ENCODE assay signal across 18 cellular contexts in genomic region chr10:71742301-71743098, GRCh38. TPM values are rescaled to one million over a fixed set of nuclear protein-coding genes. Genes with fewer than 3 reads are reported as not detected.
DNase-seq lines count a peak whose midpoint lies in the region; ATAC-seq, FAIRE-seq and TF ChIP-seq lines count a peak whose summit lies in the region.
"Had no signal": no experiment of that assay in that cellular context is flagged by ENCODE, and none has a peak within 500 bp of the region (broad histone marks: within the 10 kb centered on the region; RNA-seq: fewer than 3 reads in every experiment).

No MANE protein-coding gene starts in this region.

- no peaks in the 10 kb centered on the region; the same call in 1 of the 2 replicates for H3F3A ChIP-seq in PC-9 (ENCODE audit: insufficient read depth, low read depth)

- H3K27ac ChIP-seq in kidney (ENCODE audit: low read depth in 2 of 2, low read length in 2 of 2), result no peak overlapping the region
- no peak overlapping the region for H3K27ac ChIP-seq in suprapubic skin
- no peak overlapping the region for H3K27ac ChIP-seq in PC-9
- H3K27ac ChIP-seq: A549, parathyroid adenoma, SJSA1 had no signal

- no peaks in the 10 kb centered on the region for H3K79me2 ChIP-seq in PC-9 (ENCODE audit: low read depth)
- H3K79me2 ChIP-seq: parathyroid adenoma had no signal

- no peaks in the 10 kb centered on the region for H3K9me2 ChIP-seq in PC-9 (ENCODE audit: insufficient read depth)

- H3K4me3 Mint-ChIP-seq in activated T-helper 1 cell treated with anti-CD3 and anti-CD28 coated beads, Interleukin-12 subunit alpha, Interleukin-12 subunit beta, Interleukin-2, Interleukin-4 antibody, amounts not matched to agents 30 ng/mL and 10 ng/mL and 1 ng/mL, durations not matched to agents 14 hours and 24 hours and 36 hours, result peak overlapping the region; percentile 52

- DNase-seq in SIG-M5 treated with dmso at 0.1 percent for 504 hours (lab: John Stamatoyannopoulos, UW; ENCODE audit: unreplicated experiment) (peak; percentile 69), SIG-M5 (lab: John Stamatoyannopoulos, UW) (no peak), kidney (peak; percentile 30), suprapubic skin (ENCODE audit: low spot score in 2 of 2) (no peak), PC-9 (no peak)
- DNase-seq in Jurkat, Clone E6-1 (ENCODE audit: low read depth, low spot score), result peak; percentile 37
- no peak for DNase-seq in activated T-helper 1 cell treated with anti-CD3 and anti-CD28 coated beads, Interleukin-12 subunit alpha, Interleukin-12 subunit beta, Interleukin-2, Interleukin-4 antibody, amounts not matched to agents 30 ng/mL and 10 ng/mL and 1 ng/mL, durations not matched to agents 14 hours and 24 hours and 36 hours (ENCODE audit: low spot score)
- DNase-seq: activated gamma-delta T cell treated with Interleukin-2 at 50 U/mL for 16 hours; cerebellar nuclear complex; islet precursor cell; NCI-H2029 treated with DMSO at 0.1 percent for 48 hours; stimulated activated CD4-positive, alpha-beta T cell treated with anti-CD3 and anti-CD28 coated beads, Interleukin-12 subunit alpha, Interleukin-12 subunit beta, amount 100 ng/mL, for 4 hours had no signal

- FAIRE-seq in kidney (lab: Jason Lieb, UNC), result no peak
- FAIRE-seq: A549, H54 had no signal

- BruUV-seq in PC-9 (replicated peaks; lab: Mats Ljungman, UMichigan), result no TSS peak

- peaks cover 13% of the 10 kb centered on the region for H3K36me3 Mint-ChIP-seq in activated T-helper 1 cell treated with anti-CD3 and anti-CD28 coated beads, Interleukin-12 subunit alpha, Interleukin-12 subunit beta, Interleukin-2, Interleukin-4 antibody, amounts not matched to agents 30 ng/mL and 10 ng/mL and 1 ng/mL, durations not matched to agents 14 hours and 24 hours and 36 hours (ENCODE audit: low read depth)

- peak overlapping the region; percentile 61 for H3K27ac Mint-ChIP-seq in activated T-helper 1 cell treated with anti-CD3 and anti-CD28 coated beads, Interleukin-12 subunit alpha, Interleukin-12 subunit beta, Interleukin-2, Interleukin-4 antibody, amounts not matched to agents 30 ng/mL and 10 ng/mL and 1 ng/mL, durations not matched to agents 14 hours and 24 hours and 36 hours

- 50% methylated on average over 8 of the region's 10 CpGs for WGBS in suprapubic skin

- H3K4me1 ChIP-seq in kidney (ENCODE audit: control insufficient read depth in 1 of 2, insufficient read depth in 1 of 2, low read depth in 1 of 2, low read length in 2 of 2) (peaks cover 5 to 13% of the 10 kb centered on the region in 2 donors), suprapubic skin (peaks cover 68% of the 10 kb centered on the region), PC-9 (replicated peaks; ENCODE audit: insufficient read depth) (no peaks in the 10 kb centered on the region)
- H3K4me1 ChIP-seq: A549, parathyroid adenoma had no signal

- H3K4me2 ChIP-seq in PC-9, result no peak overlapping the region
- H3K4me2 ChIP-seq: A549 had no signal

- TF ChIP-seq EP300 in suprapubic skin (IDR thresholded peaks at IDR 0.05), result no peak

- H3K27me3 Mint-ChIP-seq in activated T-helper 1 cell treated with anti-CD3 and anti-CD28 coated beads, Interleukin-12 subunit alpha, Interleukin-12 subunit beta, Interleukin-2, Interleukin-4 antibody, amounts not matched to agents 30 ng/mL and 10 ng/mL and 1 ng/mL, durations not matched to agents 14 hours and 24 hours and 36 hours (ENCODE audit: insufficient read depth), result no peaks in the 10 kb centered on the region

- no peak overlapping the region for H3K4me3 ChIP-seq in Jurkat, Clone E6-1 (ENCODE audit: low read length)
- H3K4me3 ChIP-seq in kidney (ENCODE audit: low read length in 2 of 2) (no peak overlapping the region), suprapubic skin (no peak overlapping the region), PC-9 (no peak overlapping the region)
- H3K4me3 ChIP-seq: A549, SJSA1 had no signal

- H3K27me3 ChIP-seq in suprapubic skin (no peaks in the 10 kb centered on the region), PC-9 (ENCODE audit: insufficient read depth, low read depth) (no peaks in the 10 kb centered on the region)
- H3K27me3 ChIP-seq: SJSA1 had no signal

- H3K9ac ChIP-seq in kidney (ENCODE audit: low read length in 2 of 2), result no peak overlapping the region
- H3K9ac ChIP-seq: parathyroid adenoma had no signal

- H3K4me1 Mint-ChIP-seq in activated T-helper 1 cell treated with anti-CD3 and anti-CD28 coated beads, Interleukin-12 subunit alpha, Interleukin-12 subunit beta, Interleukin-2, Interleukin-4 antibody, amounts not matched to agents 30 ng/mL and 10 ng/mL and 1 ng/mL, durations not matched to agents 14 hours and 24 hours and 36 hours (ENCODE audit: low read depth), result peaks cover 97% of the 10 kb centered on the region

- no peak for ATAC-seq in HG03457 (IDR thresholded peaks at IDR 0.05; ENCODE audit: unreplicated experiment)
- ATAC-seq: A549 had no signal

- TF ChIP-seq CTCF in kidney (IDR thresholded peaks at IDR 0.05; ENCODE audit: borderline replicate concordance, extremely low read depth, insufficient read depth), result no peak
- no peak for TF ChIP-seq CTCF in suprapubic skin (IDR thresholded peaks at IDR 0.05)
- TF ChIP-seq CTCF in PC-9 (conservative IDR thresholded peaks at IDR 0.05), result no peak

- H3K9me3 ChIP-seq in kidney (ENCODE audit: control insufficient read depth in 1 of 2, low read length in 2 of 2) (peaks cover 0 to 7% of the 10 kb centered on the region in 2 donors), suprapubic skin (no peaks in the 10 kb centered on the region), PC-9 (ENCODE audit: insufficient read depth, low read depth) (no peaks in the 10 kb centered on the region)
- H3K9me3 ChIP-seq: A549, SJSA1 had no signal

- CTCF ChIA-PET in PC-9 (lab: Charles Lee), result no interaction called here

- H2AFZ ChIP-seq in PC-9, result no peak overlapping the region
- H2AFZ ChIP-seq: parathyroid adenoma had no signal

- intact Hi-C loops in activated T-helper 1 cell treated with anti-CD3 and anti-CD28 coated beads, Interleukin-12 subunit alpha, Interleukin-12 subunit beta, Interleukin-2, Interleukin-4 antibody, amounts not matched to agents 30 ng/mL and 10 ng/mL and 1 ng/mL, durations not matched to agents 14 hours and 24 hours and 36 hours (cut with micrococcal nuclease), result no loop called here
- intact Hi-C loops in kidney (cut with DNase I), result no loop called here
- intact Hi-C loops in PC-9 (cut with micrococcal nuclease; ENCODE audit: unreplicated experiment), result no loop called here

- peaks cover 10% of the 10 kb centered on the region for H3K9me3 Mint-ChIP-seq in activated T-helper 1 cell treated with anti-CD3 and anti-CD28 coated beads, Interleukin-12 subunit alpha, Interleukin-12 subunit beta, Interleukin-2, Interleukin-4 antibody, amounts not matched to agents 30 ng/mL and 10 ng/mL and 1 ng/mL, durations not matched to agents 14 hours and 24 hours and 36 hours

- H3K36me3 ChIP-seq in kidney (ENCODE audit: control insufficient read depth in 1 of 2, insufficient read depth in 2 of 2, low read length in 2 of 2) (no peaks in the 10 kb centered on the region), suprapubic skin (no peaks in the 10 kb centered on the region), PC-9 (ENCODE audit: low read depth) (no peaks in the 10 kb centered on the region)
- H3K36me3 ChIP-seq: SJSA1 had no signal

- TF ChIP-seq POLR2A in suprapubic skin (IDR thresholded peaks at IDR 0.05), result no peak

- POLR2A ChIA-PET in PC-9 (lab: Charles Lee; ENCODE audit: unreplicated experiment), result interaction anchor here (0.5 to 0.7 kb wide), 5 partner anchors 24 to 1166 kb away, joined by 3 to 9 read pairs (median 3); no protein-coding TSS in a partner anchor

- no peaks in the 10 kb centered on the region for H4K20me1 ChIP-seq in PC-9 (ENCODE audit: insufficient read depth)

RNA-seq across cellular contexts. Expression of gene C10orf105, which starts 22.9 kb away (rescaled TPM):
- polyA plus RNA-seq in Jurkat, Clone E6-1 (2012; ENCODE audit: insufficient read depth, insufficient read length), result not detected
- total RNA-seq in activated T-helper 1 cell treated with anti-CD3 and anti-CD28 coated beads, Interleukin-12 subunit alpha, Interleukin-12 subunit beta, Interleukin-2, Interleukin-4 antibody, amounts not matched to agents 30 ng/mL and 10 ng/mL and 1 ng/mL, durations not matched to agents 14 hours and 24 hours and 36 hours, result 0.18 and 0.32 TPM in 2 replicates
- total RNA-seq in kidney, result 0.35 TPM
- not detected for polyA plus RNA-seq in kidney (ENCODE audit: insufficient read depth, low read depth, low replicate concordance)
- total RNA-seq in suprapubic skin, result under 1 TPM in 2 of 4 donors, not detected in 2; 0.17 to 0.48 TPM
- total RNA-seq in PC-9 (2021), result not detected in 2 replicates
- total RNA-seq: glomerular endothelial cell, SJSA1 had no signal
- polyA plus RNA-seq: A549 had no signal

RNA-seq across cellular contexts. Expression of gene VSIR, which starts 30.8 kb away (rescaled TPM):
- polyA plus RNA-seq in Jurkat, Clone E6-1 (2012; ENCODE audit: insufficient read depth, insufficient read length), result 8.0 TPM
- total RNA-seq in activated T-helper 1 cell treated with anti-CD3 and anti-CD28 coated beads, Interleukin-12 subunit alpha, Interleukin-12 subunit beta, Interleukin-2, Interleukin-4 antibody, amounts not matched to agents 30 ng/mL and 10 ng/mL and 1 ng/mL, durations not matched to agents 14 hours and 24 hours and 36 hours, result 114 and 115 TPM in 2 replicates
- total RNA-seq in kidney (66.6 TPM), suprapubic skin (10 to 100 TPM; 16.3 to 50.7 (median 33.6) TPM), PC-9 (2021) (57.7 and 59.3 TPM in 2 replicates)
- 32.1 TPM for polyA plus RNA-seq in kidney (ENCODE audit: insufficient read depth, low read depth, low replicate concordance)

Comparison
In these comparisons a context has a peak if more than half of its experiments do, and no peak if none do; other contexts are left out.
1. DNase-seq: peak in SIG-M5 treated with dmso at 0.1 percent for 504 hours (single experiment), Jurkat, Clone E6-1 (single experiment) and kidney (single experiment); none in SIG-M5 (single experiment), activated T-helper 1 cell treated with anti-CD3 and anti-CD28 coated beads, Interleukin-12 subunit alpha, Interleukin-12 subunit beta, Interleukin-2, Interleukin-4 antibody, amounts not matched to agents 30 ng/mL and 10 ng/mL and 1 ng/mL, durations not matched to agents 14 hours and 24 hours and 36 hours (single experiment), suprapubic skin (0 of 2) and PC-9 (0 of 2).